Comparison of ENCODE assay signal across 8 cellular contexts in genomic region chr1:36463404-36463772, GRCh38. TPM values are rescaled to one million over a fixed set of nuclear protein-coding genes. Genes with fewer than 3 reads are reported as not detected.
DNase-seq lines count a peak whose midpoint lies in the region; ATAC-seq and TF ChIP-seq lines count a peak whose summit lies in the region.

No MANE protein-coding gene starts in this region.

- H3K36me3 ChIP-seq in NT2/D1 (ENCODE audit: insufficient read depth, insufficient read length, low read length) (peaks cover 42% of the 10 kb centered on the region), neutrophil (peaks cover 38% of the 10 kb centered on the region)

- H3K4me1 ChIP-seq in NT2/D1 (ENCODE audit: insufficient read depth, insufficient read length) (peaks cover 21% of the 10 kb centered on the region), neutrophil (ENCODE audit: control insufficient read depth in 1 of 2, insufficient read depth in 1 of 2, low read depth in 1 of 2, low read length in 1 of 2) (peaks cover 61% of the 10 kb centered on the region in 2 experiments)

- TF ChIP-seq CTCF in epithelial cell of proximal tubule (conservative IDR thresholded peaks at IDR 0.05; ENCODE audit: low read depth, low read length) (no peak), neutrophil (IDR thresholded peaks at IDR 0.05) (no peak)

- H3K9ac ChIP-seq in NT2/D1 (ENCODE audit: insufficient read length, low read depth): peak overlapping the region; percentile 97

- H3K27ac ChIP-seq in neutrophil: peak overlapping the region; percentile 82

- no peak for ATAC-seq in HG03097 (IDR thresholded peaks at IDR 0.05; ENCODE audit: low FRiP score, unreplicated experiment)
- ATAC-seq in HG03521 (IDR thresholded peaks at IDR 0.05; ENCODE audit: unreplicated experiment): no peak
- ATAC-seq in HG03342 (IDR thresholded peaks at IDR 0.05; ENCODE audit: unreplicated experiment): no peak

- H3K9me3 ChIP-seq in NT2/D1 (ENCODE audit: insufficient read depth, low read length) (no peaks in the 10 kb centered on the region), neutrophil (no peaks in the 10 kb centered on the region)

- H3K27me3 ChIP-seq in NT2/D1 (ENCODE audit: insufficient read depth, insufficient read length) (peaks cover 17% of the 10 kb centered on the region), neutrophil (no peaks in the 10 kb centered on the region)

- DNase-seq in COLO668 (lab: John Stamatoyannopoulos, UW; ENCODE audit: unreplicated experiment): peak; percentile 62
- DNase-seq in NT2/D1 (ENCODE audit: low read depth, low spot score): no peak
- no peak for DNase-seq in epithelial cell of proximal tubule (ENCODE audit: low read depth)
- no peak for DNase-seq in SK-N-DZ (ENCODE audit: low spot score)

- peak overlapping the region; percentile 96 for H3K4me3 ChIP-seq in NT2/D1 (ENCODE audit: insufficient read length, low read depth)
- H3K4me3 ChIP-seq in epithelial cell of proximal tubule (ENCODE audit: low read depth, low read length): peak overlapping the region; percentile 87
- peak overlapping the region; percentile 75 to 81 for H3K4me3 ChIP-seq in neutrophil (ENCODE audit: low read depth in 1 of 2, low read length in 1 of 2)

RNA-seq across cellular contexts. Expression of gene MRPS15, which starts 0.8 kb away (rescaled TPM):
- total RNA-seq in epithelial cell of proximal tubule: 94.7 and 256 TPM in 2 replicates
- polyA plus RNA-seq in SK-N-DZ (2014; cell fraction: cytosol; rRNA removed): 93.0 and 102 TPM in 2 replicates
- 67.5 and 70.6 TPM in 2 replicates for polyA plus RNA-seq in SK-N-DZ (2014; cell fraction: nucleus; rRNA removed)

RNA-seq across cellular contexts. Expression of gene OSCP1, which starts 13.1 kb away (rescaled TPM):
- total RNA-seq in epithelial cell of proximal tubule: 4.0 and 4.3 TPM in 2 replicates
- polyA plus RNA-seq in SK-N-DZ (2014; cell fraction: cytosol; rRNA removed): 3.3 and 3.6 TPM in 2 replicates
- 1.4 and 2.3 TPM in 2 replicates for polyA plus RNA-seq in SK-N-DZ (2014; cell fraction: nucleus; rRNA removed)

RNA-seq across cellular contexts. Expression of gene CSF3R, which starts 19.3 kb away (rescaled TPM):
- not detected in 2 replicates for total RNA-seq in epithelial cell of proximal tubule
- polyA plus RNA-seq in SK-N-DZ (2014; cell fraction: cytosol; rRNA removed): 1.3 and 2.0 TPM in 2 replicates
- polyA plus RNA-seq in SK-N-DZ (2014; cell fraction: nucleus; rRNA removed): 0.37 and 1.6 TPM in 2 replicates
